ENCODE assay signal across 8 cellular contexts in genomic region chr1:25799758-25800537, GRCh38.
A peak's percentile ranks its signal among the peaks of the same experiment; 100 is the strongest.
DNase-seq lines count a peak whose midpoint lies in the region; ATAC-seq lines count a peak whose summit lies in the region.

Gene SELENON, plus strand, starts transcription at chr1:25800193. Its CDS starts 38 bp downstream, at chr1:25800231.

- no peaks in the 10 kb centered on the region for H3K9me3 Mint-ChIP-seq in dendritic cell treated with granulocyte-macrophage colony-stimulating factor and Interleukin-4, amounts not matched to agents 40 ng/mL and 50 ng/mL, for 4 days

- H3K27me3 Mint-ChIP-seq in dendritic cell treated with granulocyte-macrophage colony-stimulating factor and Interleukin-4, amounts not matched to agents 40 ng/mL and 50 ng/mL, for 4 days: peaks cover 7% of the 10 kb centered on the region

- peak within 1 kb of the TSS; percentile 82 for H3K27ac Mint-ChIP-seq in dendritic cell treated with granulocyte-macrophage colony-stimulating factor and Interleukin-4, amounts not matched to agents 40 ng/mL and 50 ng/mL, for 4 days

- H3K4me1 Mint-ChIP-seq in dendritic cell treated with granulocyte-macrophage colony-stimulating factor and Interleukin-4, amounts not matched to agents 40 ng/mL and 50 ng/mL, for 4 days (ENCODE audit: low read depth): peaks cover 36% of the 10 kb centered on the region

- peak within 1 kb of the TSS; percentile 87 for H3K27ac ChIP-seq in layer of hippocampus (ENCODE audit: low read depth, low read length)

- no peak for ATAC-seq in GM18520 (IDR thresholded peaks at IDR 0.05; ENCODE audit: unreplicated experiment)

- peaks cover 19% of the 10 kb centered on the region for H3K36me3 Mint-ChIP-seq in dendritic cell treated with granulocyte-macrophage colony-stimulating factor and Interleukin-4, amounts not matched to agents 40 ng/mL and 50 ng/mL, for 4 days (ENCODE audit: low read depth)

- intact Hi-C loops in dendritic cell treated with granulocyte-macrophage colony-stimulating factor and Interleukin-4, amounts not matched to agents 40 ng/mL and 50 ng/mL, for 4 days (cut with micrococcal nuclease): no loop called here

- no peaks in the 10 kb centered on the region for H3K27me3 ChIP-seq in layer of hippocampus (ENCODE audit: control insufficient read depth, insufficient read depth, low read length)

- DNase-seq in CMK (ENCODE audit: low read depth) (peak; percentile 95), HuH-7 (ENCODE audit: low spot score) (peak; percentile 85), T-helper 22 cell (ENCODE audit: low read depth) (peak; percentile 42), SIG-M5 (lab: John Stamatoyannopoulos, UW) (no peak)
- DNase-seq in stimulated activated CD4-positive, alpha-beta T cell treated with anti-CD3 and anti-CD28 coated beads, Interleukin-4, amount 100 ng/mL, for 24 hours: peak; percentile 32

- H3K4me3 Mint-ChIP-seq in dendritic cell treated with granulocyte-macrophage colony-stimulating factor and Interleukin-4, amounts not matched to agents 40 ng/mL and 50 ng/mL, for 4 days: peak within 1 kb of the TSS; percentile 90
